Comparison of ENCODE assay signal across 18 cellular contexts in genomic region chr3:136979684-136980083, GRCh38. TPM values are rescaled to one million over a fixed set of nuclear protein-coding genes. Genes with fewer than 3 reads are reported as not detected.
A peak's percentile ranks its signal among the peaks of the same experiment; 100 is the strongest.
DNase-seq lines count a peak whose midpoint lies in the region; ATAC-seq, FAIRE-seq and TF ChIP-seq lines count a peak whose summit lies in the region.
"Had no signal": no experiment of that assay in that cellular context is flagged by ENCODE, and none has a peak within 500 bp of the region (broad histone marks: within the 10 kb centered on the region; RNA-seq: fewer than 3 reads in every experiment).

No MANE protein-coding gene starts in this region.

- no peak overlapping the region for H3K27ac Mint-ChIP-seq in astrocyte (ENCODE audit: unreplicated experiment)
- H3K27ac Mint-ChIP-seq in activated naive CD4-positive, alpha-beta T cell treated with anti-CD3 and anti-CD28 coated beads, Interleukin-2, amount 10 ng/mL, durations not matched to agents 7 days and 5 days, result no peak overlapping the region
- H3K27ac Mint-ChIP-seq: activated B cell treated with CpG ODN at 0.5 μM for 24 hours; activated naive CD4-positive, alpha-beta T cell treated with anti-CD3 and anti-CD28 coated beads, Interleukin-2, amount 50 U/mL, for 24 hours; activated T-cell treated with anti-CD3 and anti-CD28 coated beads, Interleukin-2, amount 50 U/mL, for 72 hours had no signal

- no peaks in the 10 kb centered on the region for H3K27me3 ChIP-seq in astrocyte (ENCODE audit: insufficient read depth, low read length)
- H3K27me3 ChIP-seq in foreskin keratinocyte, result no peaks in the 10 kb centered on the region

- H3K4me3 Mint-ChIP-seq in astrocyte (ENCODE audit: unreplicated experiment), result no peak overlapping the region
- H3K4me3 Mint-ChIP-seq in activated naive CD4-positive, alpha-beta T cell treated with anti-CD3 and anti-CD28 coated beads, Interleukin-2, amount 10 ng/mL, durations not matched to agents 7 days and 5 days, result no peak overlapping the region
- H3K4me3 Mint-ChIP-seq: activated B cell treated with CpG ODN at 0.5 μM for 24 hours; activated naive CD4-positive, alpha-beta T cell treated with anti-CD3 and anti-CD28 coated beads, Interleukin-2, amount 50 U/mL, for 24 hours; activated T-cell treated with anti-CD3 and anti-CD28 coated beads, Interleukin-2, amount 50 U/mL, for 72 hours; CD8-positive, alpha-beta memory T cell had no signal

- H3K9me3 ChIP-seq in A549 (no peaks in the 10 kb centered on the region), astrocyte (ENCODE audit: insufficient read depth, low read depth, low read length) (no peaks in the 10 kb centered on the region)

- no peaks in the 10 kb centered on the region for H3K4me1 Mint-ChIP-seq in astrocyte (ENCODE audit: low read depth, unreplicated experiment)
- no peaks in the 10 kb centered on the region for H3K4me1 Mint-ChIP-seq in activated naive CD4-positive, alpha-beta T cell treated with anti-CD3 and anti-CD28 coated beads, Interleukin-2, amount 10 ng/mL, durations not matched to agents 7 days and 5 days
- H3K4me1 Mint-ChIP-seq: activated B cell treated with CpG ODN at 0.5 μM for 24 hours; CD8-positive, alpha-beta memory T cell had no signal

- DNase-seq in A549 (ENCODE audit: low read depth in 1 of 2, low spot score in 1 of 2) (no peak), HCEC 1CT (peak; percentile 70), astrocyte (ENCODE audit: low read depth) (peak; percentile 42), foreskin keratinocyte (peak in 1 of 2 donors; percentile 64), SHP77 treated with DMSO at 0.1 percent for 48 hours (lab: John Stamatoyannopoulos, UW) (no peak)
- no peak for DNase-seq in activated naive CD4-positive, alpha-beta T cell treated with anti-CD3 and anti-CD28 coated beads, Interleukin-2, amount 10 ng/mL, durations not matched to agents 7 days and 5 days
- DNase-seq in stimulated activated CD4-positive, alpha-beta T cell treated with anti-CD3 and anti-CD28 coated beads, Interleukin-4, amount 100 ng/mL, for 24 hours, result no peak
- no peak for DNase-seq in stimulated activated naive CD4-positive, alpha-beta T cell (lab: John Stamatoyannopoulos, UW)
- DNase-seq: activated B cell treated with CpG ODN at 0.5 μM for 24 hours; activated T-cell treated with anti-CD3 and anti-CD28 coated beads, Interleukin-2, amount 50 U/mL, for 72 hours; CD8-positive, alpha-beta memory T cell; Kasumi-1; left ventricle myocardium superior; NCI-H1105 treated with DMSO at 0.1 percent for 48 hours; NCI-H2107; stimulated activated CD4-positive, alpha-beta T cell treated with anti-CD3 and anti-CD28 coated beads, Interleukin-12 subunit alpha, Interleukin-12 subunit beta, amount 100 ng/mL, for 4 hours had no signal

- H3K4me2 ChIP-seq in A549 (no peak overlapping the region), astrocyte (ENCODE audit: low read length) (no peak overlapping the region)

- H3K36me3 ChIP-seq in astrocyte (ENCODE audit: insufficient read depth, low read length), result no peaks in the 10 kb centered on the region

- POLR2A ChIA-PET in A549 (lab: Yijun Ruan, JAX), result no interaction called here

- ATAC-seq in A549, result no peak
- ATAC-seq in foreskin keratinocyte, result peak; percentile 68
- ATAC-seq: activated T-cell treated with anti-CD3 and anti-CD28 coated beads, Interleukin-2, amount 50 U/mL, for 72 hours; left ventricle myocardium superior had no signal

- FAIRE-seq in A549 (lab: Jason Lieb, UNC) (no peak), astrocyte (lab: Jason Lieb, UNC) (peak; percentile 9)
- FAIRE-seq: colon had no signal

- no peaks in the 10 kb centered on the region for H3K27me3 Mint-ChIP-seq in astrocyte (ENCODE audit: low read depth, unreplicated experiment)
- no peaks in the 10 kb centered on the region for H3K27me3 Mint-ChIP-seq in activated naive CD4-positive, alpha-beta T cell treated with anti-CD3 and anti-CD28 coated beads, Interleukin-2, amount 10 ng/mL, durations not matched to agents 7 days and 5 days
- H3K27me3 Mint-ChIP-seq: activated B cell treated with CpG ODN at 0.5 μM for 24 hours; activated naive CD4-positive, alpha-beta T cell treated with anti-CD3 and anti-CD28 coated beads, Interleukin-2, amount 50 U/mL, for 24 hours; CD8-positive, alpha-beta memory T cell had no signal

- no peaks in the 10 kb centered on the region for H4K20me1 ChIP-seq in astrocyte (ENCODE audit: insufficient read depth, low read length)

- H3K4me1 ChIP-seq in A549, result no peaks in the 10 kb centered on the region
- H3K4me1 ChIP-seq in astrocyte (ENCODE audit: insufficient read depth, low read length), result no peaks in the 10 kb centered on the region
- H3K4me1 ChIP-seq in foreskin keratinocyte, result peaks cover 23% of the 10 kb centered on the region

- TF ChIP-seq CTCF in A549 (IDR thresholded peaks at IDR 0.05), result no peak
- no peak for TF ChIP-seq CTCF in astrocyte (IDR thresholded peaks at IDR 0.05; ENCODE audit: insufficient read depth, low read depth, low read length)
- TF ChIP-seq CTCF in foreskin keratinocyte (conservative IDR thresholded peaks at IDR 0.05), result no peak

- no peak overlapping the region for H3K9ac ChIP-seq in astrocyte (ENCODE audit: low read length)

- peaks cover 36% of the 10 kb centered on the region for H3K36me3 Mint-ChIP-seq in astrocyte (ENCODE audit: low read depth, unreplicated experiment)
- peaks cover 2% of the 10 kb centered on the region for H3K36me3 Mint-ChIP-seq in activated naive CD4-positive, alpha-beta T cell treated with anti-CD3 and anti-CD28 coated beads, Interleukin-2, amount 10 ng/mL, durations not matched to agents 7 days and 5 days
- H3K36me3 Mint-ChIP-seq: activated naive CD4-positive, alpha-beta T cell treated with anti-CD3 and anti-CD28 coated beads, Interleukin-2, amount 50 U/mL, for 24 hours had no signal

- peaks cover 10% of the 10 kb centered on the region for H3K9me3 Mint-ChIP-seq in astrocyte (ENCODE audit: unreplicated experiment)
- H3K9me3 Mint-ChIP-seq in activated naive CD4-positive, alpha-beta T cell treated with anti-CD3 and anti-CD28 coated beads, Interleukin-2, amount 10 ng/mL, durations not matched to agents 7 days and 5 days, result peaks cover 8% of the 10 kb centered on the region
- H3K9me3 Mint-ChIP-seq: activated naive CD4-positive, alpha-beta T cell treated with anti-CD3 and anti-CD28 coated beads, Interleukin-2, amount 50 U/mL, for 24 hours had no signal

- CTCF ChIA-PET in A549 (lab: Yijun Ruan, JAX), result no interaction called here
- CTCF ChIA-PET in activated naive CD4-positive, alpha-beta T cell treated with anti-CD3 and anti-CD28 coated beads, Interleukin-2, amount 10 ng/mL, durations not matched to agents 7 days and 5 days (lab: Charles Lee), result no interaction called here

- H3K79me2 ChIP-seq in astrocyte (ENCODE audit: insufficient read depth, low read length), result no peaks in the 10 kb centered on the region

- 35% methylated on average over 2 of the region's 3 CpGs for WGBS in A549 (ENCODE audit: missing lambda C conversion rate)

- no peak for TF ChIP-seq POLR2A in A549 (IDR thresholded peaks at IDR 0.05; ENCODE audit: low read length)

- no peak for TF ChIP-seq RAD21 in A549 (conservative IDR thresholded peaks at IDR 0.05 in 1 of 2, IDR thresholded peaks at IDR 0.05 in 1 of 2)

- TF ChIP-seq EP300 in A549 (IDR thresholded peaks at IDR 0.05), result no peak

- H3K27ac ChIP-seq in A549, result no peak overlapping the region
- no peak overlapping the region for H3K27ac ChIP-seq in astrocyte (ENCODE audit: low read depth, low read length)
- H3K27ac ChIP-seq in foreskin keratinocyte, result no peak overlapping the region

- H2AFZ ChIP-seq in astrocyte (ENCODE audit: low read depth, low read length), result no peak overlapping the region

- H3K4me3 ChIP-seq in A549, result no peak overlapping the region
- H3K4me3 ChIP-seq in astrocyte (ENCODE audit: insufficient read depth, low read depth, low read length), result no peak overlapping the region

TF ChIP-seq in A549, 52 proteins besides CTCF, POLR2A, EP300 and RAD21:
- TF ChIP-seq BHLHE40 (IDR thresholded peaks at IDR 0.05; ENCODE audit: low read depth, low read length) (no peak), FOSB (CRISPR knock-in tag; IDR thresholded peaks at IDR 0.05) (no peak), FOXS1 (CRISPR knock-in tag; IDR thresholded peaks at IDR 0.05) (no peak), RFX5 (IDR thresholded peaks at IDR 0.05) (peak; percentile 78; the same call in 1 of the 2 replicates), RCOR1 (IDR thresholded peaks at IDR 0.05; ENCODE audit: low read depth, low read length) (no peak), E2F6 (IDR thresholded peaks at IDR 0.05; ENCODE audit: borderline replicate concordance, low read depth) (no peak), RARB (CRISPR knock-in tag; IDR thresholded peaks at IDR 0.05) (no peak)

RNA-seq across cellular contexts. Expression of gene IL20RB, which starts 21.9 kb away (rescaled TPM):
- polyA plus RNA-seq in A549 (2011; rRNA removed) (6.9 and 7.3 TPM in 2 replicates), A549 (2017; fragmentation: RNase III; extraction: RNeasy Plus Mini Kit Qiagen cat#74134 plus additional on column Dnase treatment) (1.0 to 1.6 TPM (median 1.1 TPM) in 3 replicates), foreskin keratinocyte (92.1 and 110 TPM in 2 replicates)
- polyA plus RNA-seq in A549 (2012; cell fraction: cytosol; rRNA removed), result 0.58 and 0.63 TPM in 2 replicates
- 1.3 and 2.1 TPM in 2 replicates for polyA plus RNA-seq in A549 (2012; cell fraction: nucleus; rRNA removed)
- polyA minus RNA-seq in A549 (2011; rRNA and poly(A)+ RNA removed), result 5.3 and 7.5 TPM in 2 replicates
- total RNA-seq in astrocyte (22.0 and 23.6 TPM in 2 replicates), foreskin keratinocyte (104 and 118 TPM in 2 replicates)

Comparison
In these comparisons a context has a peak if more than half of its experiments do, and no peak if none do; other contexts are left out.
1. DNase-seq: peak in HCEC 1CT (single experiment) and astrocyte (single experiment); none in A549 (0 of 2), activated naive CD4-positive, alpha-beta T cell treated with anti-CD3 and anti-CD28 coated beads, Interleukin-2, amount 10 ng/mL, durations not matched to agents 7 days and 5 days (single experiment), SHP77 treated with DMSO at 0.1 percent for 48 hours (single experiment), stimulated activated CD4-positive, alpha-beta T cell treated with anti-CD3 and anti-CD28 coated beads, Interleukin-4, amount 100 ng/mL, for 24 hours (single experiment) and stimulated activated naive CD4-positive, alpha-beta T cell (0 of 6).